16 cellular contexts compared by ENCODE assay signal in the genomic region with DNA sequence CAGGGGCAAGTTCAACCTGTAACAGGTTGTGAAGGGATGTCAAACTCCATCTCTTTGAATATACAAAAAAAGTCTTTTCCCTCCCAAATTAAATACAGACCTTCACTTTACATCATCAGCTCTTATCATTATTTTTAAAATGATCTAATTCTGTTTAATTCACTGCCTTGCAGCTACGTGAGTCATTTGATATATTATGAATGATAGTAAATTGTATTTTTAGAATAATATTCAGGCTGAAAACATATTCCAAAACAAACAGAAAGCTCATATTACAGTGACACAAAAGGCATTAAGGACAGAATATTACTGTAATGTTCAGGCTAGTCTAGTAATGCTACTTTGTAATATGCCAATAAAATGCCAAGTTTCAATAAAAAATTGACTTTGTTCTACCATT. TPM values are rescaled to one million over a fixed set of nuclear protein-coding genes. Genes with fewer than 3 reads are reported as not detected.
A peak's percentile ranks its signal among the peaks of the same experiment; 100 is the strongest.
DNase-seq lines count a peak whose midpoint lies in the region; ATAC-seq and TF ChIP-seq lines count a peak whose summit lies in the region.
"Had no signal": no experiment of that assay in that cellular context is flagged by ENCODE, and none has a peak within 500 bp of the region (broad histone marks: within the 10 kb centered on the region; RNA-seq: fewer than 3 reads in every experiment).

No MANE protein-coding gene starts in this region.

- no peak overlapping the region for H3K18ac ChIP-seq in IMR-90 (ENCODE audit: low read depth, low read length)

- no peaks in the 10 kb centered on the region for H3K9me3 ChIP-seq in IMR-90 (ENCODE audit: control insufficient read depth, insufficient read depth, low read length)

- intact Hi-C loops in IMR-90 (cut with micrococcal nuclease) = no loop called here

- no peak overlapping the region for H2BK120ac ChIP-seq in IMR-90 (ENCODE audit: low read depth, low read length)

- H2AK5ac ChIP-seq in IMR-90 (ENCODE audit: low read depth, low read length) = no peak overlapping the region

- no peak for TF ChIP-seq RAD21 in IMR-90 (IDR thresholded peaks at IDR 0.05; ENCODE audit: low read length)

- no peak overlapping the region for H2BK20ac ChIP-seq in IMR-90 (ENCODE audit: low read depth, low read length)

- H3K4me2 ChIP-seq in IMR-90 (ENCODE audit: low read depth, low read length) = no peak overlapping the region
- H3K4me2 ChIP-seq: GM23338, PC-9 had no signal

- H3K9me1 ChIP-seq in IMR-90 (ENCODE audit: insufficient read depth, low read length) = peaks cover 13% of the 10 kb centered on the region

- peaks cover 43% of the 10 kb centered on the region for H3K36me3 Mint-ChIP-seq in osteocyte (ENCODE audit: unreplicated experiment)

- H3K56ac ChIP-seq in IMR-90 (ENCODE audit: extremely low read depth, insufficient read depth, low read length) = no peak overlapping the region

- CTCF ChIA-PET in IMR-90 (lab: Yijun Ruan, JAX) = no interaction called here
- CTCF ChIA-PET in RWPE1 (lab: Yijun Ruan, JAX) = interaction anchor here (0.6 kb wide), 1 partner anchor 146 kb away, joined by 4 read pairs; no protein-coding TSS in a partner anchor

- no peak overlapping the region for H3K23ac ChIP-seq in IMR-90 (ENCODE audit: low read depth, low read length)

- no TSS peak for BruUV-seq in IMR-90 (replicated peaks; lab: Mats Ljungman, UMichigan)

- H3K4ac ChIP-seq in IMR-90 (ENCODE audit: low read depth, low read length) = no peak overlapping the region

- peaks cover 33 to 72% of the 10 kb centered on the region in 2 experiments for H3K79me1 ChIP-seq in IMR-90 (ENCODE audit: low read depth in 1 of 2, low read length in 2 of 2)

- POLR2A ChIA-PET in IMR-90 (lab: Charles Lee; ENCODE audit: unreplicated experiment) = no interaction called here
- POLR2A ChIA-PET in RWPE1 (lab: Yijun Ruan, JAX; ENCODE audit: low non-redundant PET) = no interaction called here

- H3K4me3 ChIP-seq in IMR-90 (ENCODE audit: insufficient read depth, low read depth, low read length) = no peak overlapping the region
- H3K4me3 ChIP-seq in coronary artery = no peak overlapping the region
- H3K4me3 ChIP-seq: GM23338, PC-9 had no signal

- peaks cover 27% of the 10 kb centered on the region; the same call in 1 of the 2 replicates for H4K20me1 ChIP-seq in IMR-90 (ENCODE audit: insufficient read depth, low read length)

- H3K27ac Mint-ChIP-seq in osteocyte (ENCODE audit: unreplicated experiment) = no peak overlapping the region
- H3K27ac Mint-ChIP-seq: GM23338 had no signal

- in situ Hi-C loops in IMR-90 (cut with MboI; ENCODE audit: low sequenced_read_pairs) = no loop called here

- no peak overlapping the region for H4K5ac ChIP-seq in IMR-90 (ENCODE audit: low read depth, low read length)

- no peak overlapping the region for H2BK5ac ChIP-seq in IMR-90 (ENCODE audit: low read depth, low read length, poor library complexity, severe bottlenecking)

- no CpG with 5 or more reads among the region's 1 CpG for WGBS in IMR-90 (ENCODE audit: extremely low coverage in 2 of 2, insufficient read length in 1 of 2), 2 experiments

- no peak overlapping the region for H3K4me3 Mint-ChIP-seq in osteocyte (ENCODE audit: unreplicated experiment)
- H3K4me3 Mint-ChIP-seq: GM23338 had no signal

- no peak overlapping the region for H2BK15ac ChIP-seq in IMR-90 (ENCODE audit: low read depth, low read length)

- dilution Hi-C loops in IMR-90 (cut with HindIII; ENCODE audit: low sequenced_read_pairs, unreplicated experiment) = no loop called here

- peak; percentile 38 for ATAC-seq in IMR-90 (ENCODE audit: low read depth)
- ATAC-seq: GM23338 had no signal

- no peak overlapping the region for H2AFZ ChIP-seq in IMR-90 (replicated peaks; ENCODE audit: low read length, poor library complexity)
- H2AFZ ChIP-seq: GM23338, PC-9 had no signal

- H3K9me3 Mint-ChIP-seq in osteocyte (ENCODE audit: unreplicated experiment) = no peaks in the 10 kb centered on the region
- H3K9me3 Mint-ChIP-seq: GM23338 had no signal

- no peak for TF ChIP-seq CTCF in IMR-90 (conservative IDR thresholded peaks at IDR 0.05; ENCODE audit: low read depth, low read length)
- no peak for TF ChIP-seq CTCF in RWPE1 (conservative IDR thresholded peaks at IDR 0.05; ENCODE audit: low read depth)
- no peak for TF ChIP-seq CTCF in coronary artery (IDR thresholded peaks at IDR 0.05)
- no peak for TF ChIP-seq CTCF in osteocyte (IDR thresholded peaks at IDR 0.05)

- DNase-seq in AG08396 (ENCODE audit: low spot score) (peak; percentile 23), IMR-90 (peak; percentile 73), dedifferentiated amniotic fluid mesenchymal stem cell (ENCODE audit: extremely low spot score) (peak; percentile 38), lung microvascular endothelial cell (ENCODE audit: low read depth in 2 of 2) (peak; percentile 36 to 57), RWPE1 (ENCODE audit: low spot score) (no peak), coronary artery (ENCODE audit: low spot score) (no peak), osteocyte (ENCODE audit: extremely low spot score, unreplicated experiment) (no peak)
- DNase-seq in effector CD8-positive, alpha-beta T cell (lab: John Stamatoyannopoulos, UW) = no peak
- DNase-seq: Calu3, KG1, NCI-H1092, NCI-H1694 treated with DMSO at 0.1 percent for 48 hours, NCI-H748 treated with DMSO at 0.1 percent for 48 hours, PC-9 had no signal

- TF ChIP-seq POLR2A in IMR-90 (IDR thresholded peaks at IDR 0.05; ENCODE audit: low read depth, low read length) = no peak

- peaks cover 30% of the 10 kb centered on the region for H3K4me1 Mint-ChIP-seq in osteocyte (ENCODE audit: unreplicated experiment)

- H3K27me3 Mint-ChIP-seq in osteocyte (ENCODE audit: unreplicated experiment) = no peaks in the 10 kb centered on the region

- H3K36me3 ChIP-seq in IMR-90 (ENCODE audit: control insufficient read depth, insufficient read depth, low read length) = peaks cover 11% of the 10 kb centered on the region

- no peak overlapping the region for H3K14ac ChIP-seq in IMR-90 (replicated peaks; ENCODE audit: low read depth, low read length)

- peaks cover 14% of the 10 kb centered on the region for H3K4me1 ChIP-seq in IMR-90 (ENCODE audit: control insufficient read depth, insufficient read depth, low read length)

- H3K27me3 ChIP-seq in IMR-90 (ENCODE audit: control insufficient read depth, insufficient read depth, low read length) = no peaks in the 10 kb centered on the region

- no peak overlapping the region for H3K9ac ChIP-seq in IMR-90 (ENCODE audit: low read depth, low read length)

- no peak overlapping the region for H2AK9ac ChIP-seq in IMR-90 (replicated peaks; ENCODE audit: low read depth, low read length, poor library complexity)

- H4K91ac ChIP-seq in IMR-90 (ENCODE audit: insufficient read depth, low read depth, low read length) = no peak overlapping the region

- no peak overlapping the region for H4K8ac ChIP-seq in IMR-90 (ENCODE audit: low read depth in 2 of 2, low read length in 2 of 2)

- H3K27ac ChIP-seq in IMR-90 (ENCODE audit: insufficient read depth, low read length) = peak overlapping the region; percentile 44; the same call in 1 of the 2 replicates
- no peak overlapping the region for H3K27ac ChIP-seq in RWPE1
- no peak overlapping the region for H3K27ac ChIP-seq in coronary artery
- H3K27ac ChIP-seq: C4-2B, PC-9 had no signal

TF ChIP-seq in IMR-90, 13 proteins besides CTCF, POLR2A, EP300 and RAD21:
- TF ChIP-seq CEBPB (IDR thresholded peaks at IDR 0.05; ENCODE audit: low read depth, low read length) (no peak), RCOR1 (IDR thresholded peaks at IDR 0.05; ENCODE audit: insufficient replicate concordance, low read length) (no peak), SMC3 (IDR thresholded peaks at IDR 0.05; ENCODE audit: low read depth, low read length) (no peak), BHLHE40 (IDR thresholded peaks at IDR 0.05; ENCODE audit: low read depth, low read length) (no peak), CHD1 (IDR thresholded peaks at IDR 0.05; ENCODE audit: low read depth, low read length) (no peak), NFE2L2 (IDR thresholded peaks at IDR 0.05; ENCODE audit: low read depth, low read length) (no peak), FOS (IDR thresholded peaks at IDR 0.05; ENCODE audit: low read depth, low read length) (no peak), MAFK (IDR thresholded peaks at IDR 0.05; ENCODE audit: low read depth, low read length) (no peak), MAZ (IDR thresholded peaks at IDR 0.05; ENCODE audit: borderline replicate concordance, low read depth, low read length) (no peak), MXI1 (IDR thresholded peaks at IDR 0.05; ENCODE audit: borderline replicate concordance, low read depth, low read length) (no peak), RFX5 (IDR thresholded peaks at IDR 0.05; ENCODE audit: low read depth, low read length) (no peak)
- TF ChIP-seq, protein P1, sequence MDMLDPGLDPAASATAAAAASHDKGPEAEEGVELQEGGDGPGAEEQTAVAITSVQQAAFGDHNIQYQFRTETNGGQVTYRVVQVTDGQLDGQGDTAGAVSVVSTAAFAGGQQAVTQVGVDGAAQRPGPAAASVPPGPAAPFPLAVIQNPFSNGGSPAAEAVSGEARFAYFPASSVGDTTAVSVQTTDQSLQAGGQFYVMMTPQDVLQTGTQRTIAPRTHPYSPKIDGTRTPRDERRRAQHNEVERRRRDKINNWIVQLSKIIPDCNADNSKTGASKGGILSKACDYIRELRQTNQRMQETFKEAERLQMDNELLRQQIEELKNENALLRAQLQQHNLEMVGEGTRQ (IDR thresholded peaks at IDR 0.05; ENCODE audit: low read depth, low read length) = no peak
- TF ChIP-seq, protein P2, sequence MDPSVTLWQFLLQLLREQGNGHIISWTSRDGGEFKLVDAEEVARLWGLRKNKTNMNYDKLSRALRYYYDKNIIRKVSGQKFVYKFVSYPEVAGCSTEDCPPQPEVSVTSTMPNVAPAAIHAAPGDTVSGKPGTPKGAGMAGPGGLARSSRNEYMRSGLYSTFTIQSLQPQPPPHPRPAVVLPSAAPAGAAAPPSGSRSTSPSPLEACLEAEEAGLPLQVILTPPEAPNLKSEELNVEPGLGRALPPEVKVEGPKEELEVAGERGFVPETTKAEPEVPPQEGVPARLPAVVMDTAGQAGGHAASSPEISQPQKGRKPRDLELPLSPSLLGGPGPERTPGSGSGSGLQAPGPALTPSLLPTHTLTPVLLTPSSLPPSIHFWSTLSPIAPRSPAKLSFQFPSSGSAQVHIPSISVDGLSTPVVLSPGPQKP (IDR thresholded peaks at IDR 0.05; ENCODE audit: borderline replicate concordance, low read depth, low read length) = no peak

RNA-seq across cellular contexts. Expression of a gene that starts 53.3 kb away (rescaled TPM):
- total RNA-seq in IMR-90 (2012; rRNA removed) = 580 and 683 TPM in 2 replicates
- polyA plus RNA-seq in IMR-90 (2012; rRNA removed) = 21.3 and 30.4 TPM in 2 replicates
- polyA plus RNA-seq in IMR-90 (2012; cell fraction: cytosol; rRNA removed) = 7.2 and 7.6 TPM in 2 replicates
- polyA plus RNA-seq in IMR-90 (2012; cell fraction: nucleus; rRNA removed; ENCODE audit: low replicate concordance) = 5.3 and 20.5 TPM in 2 replicates
- 68.3 and 124 TPM in 2 replicates for total RNA-seq in lung microvascular endothelial cell
- 155 and 167 TPM in 2 replicates for total RNA-seq in osteocyte

Comparison
In these comparisons a context has a peak if more than half of its experiments do, and no peak if none do; other contexts are left out.
1. DNase-seq: peak in AG08396 (single experiment), IMR-90 (single experiment), dedifferentiated amniotic fluid mesenchymal stem cell (single experiment) and lung microvascular endothelial cell (2 of 2); none in RWPE1 (single experiment), coronary artery (single experiment), effector CD8-positive, alpha-beta T cell (single experiment) and osteocyte (single experiment).